ENCODE assay signal across 13 cellular contexts in the genomic region with DNA sequence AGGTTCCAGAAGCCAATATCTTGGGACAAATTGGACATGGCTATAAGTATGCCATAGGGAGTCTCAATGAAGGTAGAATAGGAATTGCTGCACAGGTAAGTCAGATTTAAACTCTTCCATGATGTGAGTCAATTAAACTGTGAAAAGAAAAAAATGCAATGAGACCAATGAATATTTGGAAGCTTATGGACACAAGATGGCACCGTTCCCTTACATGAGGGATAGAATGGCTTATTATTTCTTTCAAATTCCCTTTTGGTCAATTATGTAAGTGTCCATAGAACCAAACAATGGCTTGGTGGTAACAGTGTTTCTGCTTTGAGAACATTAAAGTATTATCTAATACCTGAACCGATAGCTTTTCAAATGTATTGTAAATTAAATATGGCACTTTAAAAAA. TPM values are rescaled to one million over a fixed set of nuclear protein-coding genes. Genes with fewer than 3 reads are reported as not detected.
DNase-seq lines count a peak whose midpoint lies in the region; ATAC-seq, FAIRE-seq and TF ChIP-seq lines count a peak whose summit lies in the region.
"Had no signal": no experiment of that assay in that cellular context is flagged by ENCODE, and none has a peak within 500 bp of the region (broad histone marks: within the 10 kb centered on the region; RNA-seq: fewer than 3 reads in every experiment).

No MANE protein-coding gene starts in this region.

- H3K4me3 ChIP-seq in SK-N-SH (ENCODE audit: low read depth in 2 of 2, low read length in 1 of 2) = no peak overlapping the region
- no peak overlapping the region for H3K4me3 ChIP-seq in H1 (ENCODE audit: extremely low read depth in 1 of 4, insufficient read depth in 2 of 4, low read depth in 3 of 4, low read length in 4 of 4)
- H3K4me3 ChIP-seq: BLaER1 treated with 17β-estradiol and CSF1 and Interleukin-3, amounts not matched to agents 10 nM and 100 nM; heart left ventricle had no signal

- no peaks in the 10 kb centered on the region for H3K36me3 Mint-ChIP-seq in glutamatergic neuron (ENCODE audit: unreplicated experiment)

- no peak overlapping the region for H3K4me2 ChIP-seq in SK-N-SH
- no peak overlapping the region for H3K4me2 ChIP-seq in H1 (ENCODE audit: insufficient read depth in 1 of 2, low read depth in 2 of 2, low read length in 2 of 2)
- H3K4me2 ChIP-seq: BLaER1 treated with 17β-estradiol and CSF1 and Interleukin-3, amounts not matched to agents 10 nM and 100 nM had no signal

- H3K79me1 ChIP-seq in H1 (ENCODE audit: low read depth, low read length) = no peaks in the 10 kb centered on the region

- H3K9ac ChIP-seq in SK-N-SH = no peak overlapping the region
- H3K9ac ChIP-seq in H1 (replicated peaks in 1 of 4; ENCODE audit: extremely low read depth in 1 of 4, low read depth in 3 of 4, low read length in 3 of 4) = no peak overlapping the region
- H3K9ac ChIP-seq: BLaER1 treated with 17β-estradiol and CSF1 and Interleukin-3, amounts not matched to agents 10 nM and 100 nM had no signal

- no peaks in the 10 kb centered on the region for H3K9me2 ChIP-seq in SK-N-SH

- H3F3A ChIP-seq in SK-N-SH (replicated peaks; ENCODE audit: insufficient read depth) = no peaks in the 10 kb centered on the region

- H4K5ac ChIP-seq in H1 (ENCODE audit: insufficient read length, low read depth, low read length) = no peak overlapping the region

- H3K9me3 Mint-ChIP-seq in glutamatergic neuron (ENCODE audit: unreplicated experiment) = no peaks in the 10 kb centered on the region
- H3K9me3 Mint-ChIP-seq: activated naive CD8-positive, alpha-beta T cell treated with anti-CD3 and anti-CD28 coated beads, Interleukin-2, amount 50 U/mL, for 24 hours had no signal

- WGBS in SK-N-SH (ENCODE audit: low lambda C conversion rate) = 82% methylated on average over 2 of the region's 2 CpGs
- 87% methylated on average over 2 of the region's 2 CpGs; no CpG with 5 or more reads in 1 of the 2 experiments for WGBS in H1 (ENCODE audit: extremely low coverage in 1 of 2, insufficient coverage in 1 of 2, insufficient read length in 1 of 2, insufficient replicate concordance in 2 of 2, low coverage in 1 of 2, low lambda C conversion rate in 2 of 2, missing lambda C conversion rate in 1 of 2), 2 experiments

- H3K14ac ChIP-seq in H1 (ENCODE audit: insufficient read length) = no peak overlapping the region

- no peak overlapping the region for H2BK15ac ChIP-seq in H1 (ENCODE audit: low read length)

- no peak overlapping the region for H4K91ac ChIP-seq in H1 (replicated peaks; ENCODE audit: insufficient read length, low read length)

- TF ChIP-seq RAD21 in SK-N-SH (IDR thresholded peaks at IDR 0.05; ENCODE audit: low read length) (peak; percentile 49; the same call in 1 of the 2 replicates), H1 (IDR thresholded peaks at IDR 0.05 in 1 of 2, conservative IDR thresholded peaks at IDR 0.05 in 1 of 2; ENCODE audit: low read depth in 2 of 2, low read length in 2 of 2) (peak; percentile 69 to 71)

- H3K27ac Mint-ChIP-seq in glutamatergic neuron (ENCODE audit: unreplicated experiment) = no peak overlapping the region
- H3K27ac Mint-ChIP-seq: activated naive CD8-positive, alpha-beta T cell treated with anti-CD3 and anti-CD28 coated beads, Interleukin-2, amount 50 U/mL, for 24 hours had no signal

- H3K4me1 Mint-ChIP-seq in glutamatergic neuron (ENCODE audit: low read depth, unreplicated experiment) = no peaks in the 10 kb centered on the region
- H3K4me1 Mint-ChIP-seq: activated naive CD8-positive, alpha-beta T cell treated with anti-CD3 and anti-CD28 coated beads, Interleukin-2, amount 50 U/mL, for 24 hours had no signal

- H4K20me1 ChIP-seq in SK-N-SH (ENCODE audit: insufficient read depth) = no peaks in the 10 kb centered on the region
- H4K20me1 ChIP-seq in H1 (replicated peaks in 1 of 2; ENCODE audit: control insufficient read depth in 1 of 2, insufficient read depth in 2 of 2, low read length in 2 of 2) = no peaks in the 10 kb centered on the region
- H4K20me1 ChIP-seq: BLaER1 treated with 17β-estradiol and CSF1 and Interleukin-3, amounts not matched to agents 10 nM and 100 nM had no signal

- H2BK20ac ChIP-seq in H1 (ENCODE audit: low read length) = no peak overlapping the region

- no peak overlapping the region for H2BK12ac ChIP-seq in H1 (ENCODE audit: low read depth, low read length)

- H4K8ac ChIP-seq in H1 (ENCODE audit: extremely low read depth, insufficient read depth, low read length) = no peak overlapping the region

- H2BK120ac ChIP-seq in H1 (replicated peaks; ENCODE audit: low read depth, low read length) = no peak overlapping the region

- H3K4ac ChIP-seq in H1 (replicated peaks; ENCODE audit: insufficient read length, low read depth, low read length) = no peak overlapping the region

- no peak overlapping the region for H2AK5ac ChIP-seq in H1 (ENCODE audit: low read depth, low read length)

- no peak overlapping the region for H2BK5ac ChIP-seq in H1 (ENCODE audit: low read depth, low read length)

- H3K56ac ChIP-seq in H1 (replicated peaks; ENCODE audit: insufficient read length, low read depth, low read length) = no peak overlapping the region

- TF ChIP-seq POLR2A in H1 (IDR thresholded peaks at IDR 0.05; ENCODE audit: control extremely low read depth in 1 of 2, low read depth in 2 of 2, low read length in 2 of 2) = no peak

- H3K18ac ChIP-seq in H1 (ENCODE audit: extremely low read depth, low read length) = no peak overlapping the region

- no peak overlapping the region for H3K4me3 Mint-ChIP-seq in glutamatergic neuron (ENCODE audit: unreplicated experiment)
- H3K4me3 Mint-ChIP-seq: activated naive CD8-positive, alpha-beta T cell treated with anti-CD3 and anti-CD28 coated beads, Interleukin-2, amount 50 U/mL, for 24 hours had no signal

- TF ChIP-seq CTCF in SK-N-SH (IDR thresholded peaks at IDR 0.05) = peak; percentile 40
- TF ChIP-seq CTCF in H1 (IDR thresholded peaks at IDR 0.05; ENCODE audit: control extremely low read depth in 1 of 3, insufficient read depth in 1 of 3, low read depth in 1 of 3, low read length in 3 of 3) = peak in 1 of 3 experiments; percentile 32; a peak in 2 of 4 replicates
- TF ChIP-seq CTCF in glutamatergic neuron (IDR thresholded peaks at IDR 0.05; ENCODE audit: partially characterized antibody, unreplicated experiment) = no peak

- H3K36me3 ChIP-seq in SK-N-SH (replicated peaks in 1 of 2; ENCODE audit: control insufficient read depth in 1 of 2, insufficient read depth in 2 of 2, low read length in 1 of 2) (peaks cover 10 to 29% of the 10 kb centered on the region in 2 experiments), H1 (ENCODE audit: control insufficient read depth in 2 of 4, insufficient read depth in 4 of 4, low read length in 3 of 4) (peaks cover 0 to 10% (median 6%) of the 10 kb centered on the region in 4 experiments; a peak in 6 of 8 replicates)

- H3K23ac ChIP-seq in H1 (ENCODE audit: insufficient read length) = no peak overlapping the region

- H3K79me2 ChIP-seq in SK-N-SH (ENCODE audit: insufficient read depth) (no peaks in the 10 kb centered on the region), H1 (ENCODE audit: control insufficient read depth in 1 of 2, insufficient read depth in 2 of 2, low read length in 2 of 2) (no peaks in the 10 kb centered on the region)

- peak; percentile 42 for FAIRE-seq in H1 (lab: Jason Lieb, UNC)

- H3K27me3 Mint-ChIP-seq in glutamatergic neuron (ENCODE audit: unreplicated experiment) = peaks cover 1% of the 10 kb centered on the region
- H3K27me3 Mint-ChIP-seq: activated naive CD8-positive, alpha-beta T cell treated with anti-CD3 and anti-CD28 coated beads, Interleukin-2, amount 50 U/mL, for 24 hours had no signal

- H3K27me3 ChIP-seq in SK-N-SH (ENCODE audit: insufficient read depth) (no peaks in the 10 kb centered on the region), H1 (replicated peaks in 1 of 4; ENCODE audit: control insufficient read depth in 3 of 4, extremely low read depth in 1 of 4, insufficient read depth in 3 of 4, low read length in 3 of 4) (no peaks in the 10 kb centered on the region)
- H3K27me3 ChIP-seq: BLaER1 treated with 17β-estradiol and CSF1 and Interleukin-3, amounts not matched to agents 10 nM and 100 nM; heart left ventricle; neutrophil had no signal

- POLR2A ChIA-PET in SK-N-SH (lab: Yijun Ruan, JAX) = no interaction called here
- POLR2A ChIA-PET in H1 (lab: Charles Lee; ENCODE audit: partially characterized antibody) = interaction anchor here (0.9 kb wide), 1 partner anchor 37 kb away, joined by 3 read pairs; no protein-coding TSS in a partner anchor

- CTCF ChIA-PET in SK-N-SH (lab: Yijun Ruan, JAX) = interaction anchor here (0.7 to 7.1 kb wide), 17 partner anchors 8 to 519 kb away, joined by 4 to 51 read pairs (median 9); partner anchors contain the start of gene PSTK
- CTCF ChIA-PET in H1 (lab: Charles Lee; ENCODE audit: partially characterized antibody) = interaction anchor here (0.6 to 4.7 kb wide), 25 partner anchors 11 to 536 kb away, joined by 3 to 21 read pairs (median 5); no protein-coding TSS in a partner anchor

- no peaks in the 10 kb centered on the region for H3K23me2 ChIP-seq in H1 (ENCODE audit: low read depth, low read length)

- no peak overlapping the region for H3K27ac ChIP-seq in SK-N-SH (ENCODE audit: low read depth in 2 of 2, low read length in 1 of 2)
- H3K27ac ChIP-seq in H1 (ENCODE audit: low read depth, low read length) = no peak overlapping the region
- H3K27ac ChIP-seq: BLaER1 treated with 17β-estradiol and CSF1 and Interleukin-3, amounts not matched to agents 10 nM and 100 nM; heart left ventricle; neutrophil had no signal

- DNase-seq in SK-N-SH (peak; percentile 9), NCI-H2171 treated with DMSO at 0.1 percent for 48 hours (lab: John Stamatoyannopoulos, UW) (peak; percentile 35), H1 (ENCODE audit: low read depth in 1 of 2, low spot score in 2 of 2) (no peak), superior temporal gyrus (ENCODE audit: extremely low spot score) (peak; percentile 74), glutamatergic neuron (no peak), SKM-1 treated with dmso at 0.1 percent for 144 hours (lab: John Stamatoyannopoulos, UW; ENCODE audit: unreplicated experiment) (no peak)
- DNase-seq: activated CD4-positive, CD25-positive, alpha-beta regulatory T cell; activated naive CD8-positive, alpha-beta T cell treated with anti-CD3 and anti-CD28 coated beads, Interleukin-2, amount 50 U/mL, for 24 hours; heart left ventricle had no signal

- TF ChIP-seq EP300 in SK-N-SH (IDR thresholded peaks at IDR 0.05; ENCODE audit: borderline replicate concordance in 1 of 2, low read depth in 1 of 2, low read length in 1 of 2) = no peak
- TF ChIP-seq EP300 in H1 (IDR thresholded peaks at IDR 0.05; ENCODE audit: borderline replicate concordance in 1 of 2, low read depth in 2 of 2, low read length in 2 of 2) = no peak

- ATAC-seq in SK-N-SH treated with all-trans-retinoic acid at 6 μM for 48 hours = no peak
- no peak for ATAC-seq in activated CD4-positive, CD25-positive, alpha-beta regulatory T cell treated with anti-CD3 and anti-CD28 coated beads, Interleukin-2, amount 50 U/mL, for 24 hours
- ATAC-seq: activated naive CD8-positive, alpha-beta T cell treated with anti-CD3 and anti-CD28 coated beads, Interleukin-2, amount 50 U/mL, for 24 hours; heart left ventricle had no signal

- H3K9me3 ChIP-seq in SK-N-SH (no peaks in the 10 kb centered on the region), H1 (ENCODE audit: insufficient read depth in 2 of 2, low read depth in 1 of 2, low read length in 1 of 2) (no peaks in the 10 kb centered on the region)
- H3K9me3 ChIP-seq: BLaER1 treated with 17β-estradiol and CSF1 and Interleukin-3, amounts not matched to agents 10 nM and 100 nM; heart left ventricle; neutrophil had no signal

- H3K4me1 ChIP-seq in SK-N-SH (ENCODE audit: control insufficient read depth in 1 of 2, insufficient read depth in 2 of 2, low read depth in 1 of 2, low read length in 1 of 2) (no peaks in the 10 kb centered on the region), H1 (replicated peaks in 1 of 4; ENCODE audit: control insufficient read depth in 3 of 4, insufficient read depth in 4 of 4, low read length in 3 of 4) (no peaks in the 10 kb centered on the region)
- H3K4me1 ChIP-seq: heart left ventricle had no signal

- H2AFZ ChIP-seq in SK-N-SH (ENCODE audit: low read depth) = no peak overlapping the region
- no peak overlapping the region for H2AFZ ChIP-seq in H1 (ENCODE audit: low read length)

RNA-seq across cellular contexts. Expression of gene ACADSB, which starts 35.6 kb away (rescaled TPM):
- 5.9 and 9.6 TPM in 2 replicates for polyA plus RNA-seq in SK-N-SH (2012; rRNA removed)
- 9.3 and 9.9 TPM in 2 replicates for polyA plus RNA-seq in SK-N-SH (2012; cell fraction: cytosol; rRNA removed)
- 4.1 and 10.4 TPM in 2 replicates for polyA plus RNA-seq in SK-N-SH (2012; cell fraction: nucleus; rRNA removed)
- total RNA-seq in H1 (2021; fragmentation: NEBNext Ultra II Directional; extraction: Animal tissue kit (Norgen Biotek cat#: 25700)) = 11.2 and 12.4 TPM in 2 replicates
- polyA plus RNA-seq in H1 (2011; rRNA removed) = 3.3 and 5.6 TPM in 2 replicates
- polyA plus RNA-seq in H1 (2011; cell fraction: cytosol; rRNA removed) = 6.2 TPM
- 3.9 TPM for polyA plus RNA-seq in H1 (2011; cell fraction: nucleus; rRNA removed)
- 5.9 to 10.0 TPM (median 7.4 TPM) in 4 replicates for polyA plus RNA-seq in H1 (2012, experiment 1 of 2)
- polyA plus RNA-seq in H1 (2012, experiment 2 of 2) = 0.47 TPM
- 4.1 TPM for polyA plus RNA-seq in H1 (2013, experiment 1 of 2)
- polyA plus RNA-seq in H1 (2013, experiment 2 of 2) = 3.4 TPM
- 5.9 and 8.9 TPM in 2 replicates for polyA minus RNA-seq in H1 (2011; rRNA and poly(A)+ RNA removed)
- polyA minus RNA-seq in H1 (2011; cell fraction: cytosol; rRNA and poly(A)+ RNA removed) = 4.9 TPM
- 9.8 TPM for polyA minus RNA-seq in H1 (2011; cell fraction: nucleus; rRNA and poly(A)+ RNA removed)
- 9.9 TPM for total RNA-seq in glutamatergic neuron (ENCODE audit: unreplicated experiment)

RNA-seq across cellular contexts. Expression of gene IKZF5, which starts 35.8 kb away (rescaled TPM):
- polyA plus RNA-seq in SK-N-SH (2012; rRNA removed) (2.9 and 4.3 TPM in 2 replicates), H1 (2011; rRNA removed) (3.8 and 5.2 TPM in 2 replicates)
- 3.4 and 3.7 TPM in 2 replicates for polyA plus RNA-seq in SK-N-SH (2012; cell fraction: cytosol; rRNA removed)
- 4.7 and 8.7 TPM in 2 replicates for polyA plus RNA-seq in SK-N-SH (2012; cell fraction: nucleus; rRNA removed)
- total RNA-seq in H1 (2021; fragmentation: NEBNext Ultra II Directional; extraction: Animal tissue kit (Norgen Biotek cat#: 25700)) = 15.3 and 15.7 TPM in 2 replicates
- polyA plus RNA-seq in H1 (2011; cell fraction: cytosol; rRNA removed) = 5.5 TPM
- 4.6 TPM for polyA plus RNA-seq in H1 (2011; cell fraction: nucleus; rRNA removed)
- 3.6 to 13.0 TPM (median 5.9 TPM) in 4 replicates for polyA plus RNA-seq in H1 (2012, experiment 1 of 2)
- 0.56 TPM for polyA plus RNA-seq in H1 (2012, experiment 2 of 2)
- polyA plus RNA-seq in H1 (2013, experiment 1 of 2) = 7.8 TPM
- polyA plus RNA-seq in H1 (2013, experiment 2 of 2) = 6.8 TPM
- polyA minus RNA-seq in H1 (2011; rRNA and poly(A)+ RNA removed) = 8.7 and 9.6 TPM in 2 replicates
- 4.6 TPM for polyA minus RNA-seq in H1 (2011; cell fraction: cytosol; rRNA and poly(A)+ RNA removed)
- polyA minus RNA-seq in H1 (2011; cell fraction: nucleus; rRNA and poly(A)+ RNA removed) = 8.3 TPM
- 9.5 TPM for total RNA-seq in glutamatergic neuron (ENCODE audit: unreplicated experiment)

Comparison
In these comparisons a context has a peak if more than half of its experiments do, and no peak if none do; other contexts are left out.
1. DNase-seq: peak in SK-N-SH (single experiment), NCI-H2171 treated with DMSO at 0.1 percent for 48 hours (single experiment) and superior temporal gyrus (single experiment); none in H1 (0 of 2), glutamatergic neuron (single experiment) and SKM-1 treated with dmso at 0.1 percent for 144 hours (single experiment).
2. Of the 17 proteins assayed by ChIP-seq in both H1 and SK-N-SH: peak only in H1: none; only in SK-N-SH: none; in both: RAD21; in neither: 15; mixed calls (peak in some experiments, not most) for 1.